In genomic region chr9:83772860-83773259, GRCh38 we compare ENCODE assay signal across 1 cellular context.
TF ChIP-seq lines count a peak whose summit lies in the region.

No MANE protein-coding gene starts in this region.

TF ChIP-seq in GM12878, 131 proteins besides CTCF, POLR2A, EP300 and RAD21 (continued from another document):
- TF ChIP-seq ZBTB4 (CRISPR knock-in tag; IDR thresholded peaks at IDR 0.05), result no peak
- no peak for TF ChIP-seq NR2C2 (IDR thresholded peaks at IDR 0.05; ENCODE audit: borderline replicate concordance, control insufficient read depth, insufficient read length, low read depth)
